ENCODE assay signal across 1 cellular context in the genomic region with DNA sequence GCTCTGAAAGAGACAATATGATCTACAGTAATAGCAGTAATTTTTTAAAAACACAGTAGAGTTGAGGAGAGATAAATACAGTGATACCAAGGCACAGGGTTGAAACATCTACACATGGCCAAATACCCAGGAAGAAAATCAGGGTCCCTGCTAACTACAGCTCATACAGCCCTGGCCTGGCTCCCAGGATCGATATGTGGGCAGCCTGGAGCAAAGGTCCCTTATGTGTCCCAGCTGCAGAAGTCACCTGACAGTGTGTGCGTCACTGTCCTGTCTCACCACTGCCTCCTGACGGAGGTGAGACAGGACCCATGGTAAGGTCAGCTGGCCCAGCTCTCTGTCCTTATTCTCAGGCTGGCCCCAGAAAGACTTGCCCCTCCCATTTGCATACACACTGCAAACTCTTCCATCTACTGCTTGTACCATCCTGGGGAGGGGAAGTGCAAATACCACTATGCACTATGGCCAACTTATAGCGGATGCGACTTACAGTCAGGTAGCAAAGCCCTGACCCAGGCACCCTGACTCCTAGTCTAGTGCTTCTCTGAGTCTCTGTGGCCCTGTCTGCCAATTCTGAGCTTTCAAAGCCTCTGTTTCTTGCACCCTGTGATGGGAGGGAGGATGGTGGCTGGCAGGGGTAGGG.
TF ChIP-seq lines count a peak whose summit lies in the region.

No MANE protein-coding gene starts in this region.

TF ChIP-seq in HepG2, 621 proteins besides CTCF, POLR2A, EP300 and RAD21 (continued from another document and continues in another):
- no peak for TF ChIP-seq ZBTB40 (IDR thresholded peaks at IDR 0.05)
- no peak for TF ChIP-seq ZBTB40 (CRISPR knock-in tag; IDR thresholded peaks at IDR 0.05)
- TF ChIP-seq CREB1 (IDR thresholded peaks at IDR 0.05): peak; percentile 87
- peak; percentile 91 for TF ChIP-seq CREB1 (CRISPR knock-in tag; IDR thresholded peaks at IDR 0.05)
- 0 out of 2 replicates have a peak, but pooled peaks have one; percentile 57 for TF ChIP-seq KLF12 (CRISPR knock-in tag; IDR thresholded peaks at IDR 0.05; ENCODE audit: borderline replicate concordance)
- no peak for TF ChIP-seq ZBTB14 (CRISPR knock-in tag; IDR thresholded peaks at IDR 0.05)
- no peak for TF ChIP-seq ZNF749 (CRISPR knock-in tag; IDR thresholded peaks at IDR 0.05; ENCODE audit: borderline replicate concordance)
- TF ChIP-seq ZNF784 (CRISPR knock-in tag; IDR thresholded peaks at IDR 0.05; ENCODE audit: borderline replicate concordance): no peak
- TF ChIP-seq POLR2AphosphoS5 (IDR thresholded peaks at IDR 0.05; ENCODE audit: low read depth, low read length): 0 out of 2 replicates have a peak, but pooled peaks have one; percentile 42
- TF ChIP-seq, protein P1, sequence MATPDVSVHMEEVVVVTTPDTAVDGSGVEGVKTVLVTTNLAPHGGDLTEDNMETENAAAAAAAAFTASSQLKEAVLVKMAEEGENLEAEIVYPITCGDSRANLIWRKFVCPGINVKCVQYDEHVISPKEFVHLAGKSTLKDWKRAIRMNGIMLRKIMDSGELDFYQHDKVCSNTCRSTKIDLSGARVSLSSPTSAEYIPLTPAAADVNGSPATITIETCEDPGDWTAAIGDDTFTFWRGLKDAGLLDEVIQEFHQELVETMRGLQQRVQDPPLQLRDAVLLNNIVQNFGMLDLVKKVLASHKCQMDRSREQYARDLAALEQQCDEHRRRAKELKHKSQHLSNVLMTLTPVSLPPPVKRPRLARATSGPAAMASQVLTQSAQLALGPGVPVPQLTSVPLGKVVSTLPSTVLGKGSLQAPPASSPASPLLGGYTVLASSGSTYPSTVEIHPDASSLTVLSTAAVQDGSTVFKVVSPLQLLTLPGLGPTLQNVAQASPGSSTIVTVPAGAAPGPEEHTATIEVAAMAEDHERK (CRISPR knock-in tag; IDR thresholded peaks at IDR 0.05; ENCODE audit: low read depth): no peak
- TF ChIP-seq ZNF446 (CRISPR knock-in tag; IDR thresholded peaks at IDR 0.05): no peak
- peak; percentile 85 for TF ChIP-seq ZMYM2 (CRISPR knock-in tag; IDR thresholded peaks at IDR 0.05)
- TF ChIP-seq ZBTB10 (CRISPR knock-in tag; IDR thresholded peaks at IDR 0.05; ENCODE audit: borderline replicate concordance): no peak; the same call in 1 of the 2 replicates
- TF ChIP-seq ZKSCAN1 (IDR thresholded peaks at IDR 0.05; ENCODE audit: low read length): no peak
- TF ChIP-seq, protein P2, sequence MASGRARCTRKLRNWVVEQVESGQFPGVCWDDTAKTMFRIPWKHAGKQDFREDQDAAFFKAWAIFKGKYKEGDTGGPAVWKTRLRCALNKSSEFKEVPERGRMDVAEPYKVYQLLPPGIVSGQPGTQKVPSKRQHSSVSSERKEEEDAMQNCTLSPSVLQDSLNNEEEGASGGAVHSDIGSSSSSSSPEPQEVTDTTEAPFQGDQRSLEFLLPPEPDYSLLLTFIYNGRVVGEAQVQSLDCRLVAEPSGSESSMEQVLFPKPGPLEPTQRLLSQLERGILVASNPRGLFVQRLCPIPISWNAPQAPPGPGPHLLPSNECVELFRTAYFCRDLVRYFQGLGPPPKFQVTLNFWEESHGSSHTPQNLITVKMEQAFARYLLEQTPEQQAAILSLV (CRISPR knock-in tag; IDR thresholded peaks at IDR 0.05; ENCODE audit: borderline replicate concordance): no peak
- no peak for TF ChIP-seq KLF9 (CRISPR knock-in tag; IDR thresholded peaks at IDR 0.05; ENCODE audit: low read depth)
- TF ChIP-seq MIER3 (CRISPR knock-in tag; IDR thresholded peaks at IDR 0.05; ENCODE audit: borderline replicate concordance): peak; percentile 80; the same call in 1 of the 2 replicates
- TF ChIP-seq MED1 (CRISPR knock-in tag; IDR thresholded peaks at IDR 0.05): peak; percentile 95
- peak; percentile 77; the same call in 1 of the 2 replicates for TF ChIP-seq SAFB2 (CRISPR knock-in tag; IDR thresholded peaks at IDR 0.05; ENCODE audit: borderline replicate concordance, low read depth)
- peak; percentile 48; the same call in 1 of the 2 replicates for TF ChIP-seq GABPB1 (CRISPR knock-in tag; IDR thresholded peaks at IDR 0.05)
- TF ChIP-seq HNF4G (IDR thresholded peaks at IDR 0.05; ENCODE audit: borderline replicate concordance, low read depth, low read length): peak; percentile 99
- TF ChIP-seq HNF4G (CRISPR knock-in tag; IDR thresholded peaks at IDR 0.05; ENCODE audit: borderline replicate concordance, low read depth): peak; percentile 99
- TF ChIP-seq, protein P3, sequence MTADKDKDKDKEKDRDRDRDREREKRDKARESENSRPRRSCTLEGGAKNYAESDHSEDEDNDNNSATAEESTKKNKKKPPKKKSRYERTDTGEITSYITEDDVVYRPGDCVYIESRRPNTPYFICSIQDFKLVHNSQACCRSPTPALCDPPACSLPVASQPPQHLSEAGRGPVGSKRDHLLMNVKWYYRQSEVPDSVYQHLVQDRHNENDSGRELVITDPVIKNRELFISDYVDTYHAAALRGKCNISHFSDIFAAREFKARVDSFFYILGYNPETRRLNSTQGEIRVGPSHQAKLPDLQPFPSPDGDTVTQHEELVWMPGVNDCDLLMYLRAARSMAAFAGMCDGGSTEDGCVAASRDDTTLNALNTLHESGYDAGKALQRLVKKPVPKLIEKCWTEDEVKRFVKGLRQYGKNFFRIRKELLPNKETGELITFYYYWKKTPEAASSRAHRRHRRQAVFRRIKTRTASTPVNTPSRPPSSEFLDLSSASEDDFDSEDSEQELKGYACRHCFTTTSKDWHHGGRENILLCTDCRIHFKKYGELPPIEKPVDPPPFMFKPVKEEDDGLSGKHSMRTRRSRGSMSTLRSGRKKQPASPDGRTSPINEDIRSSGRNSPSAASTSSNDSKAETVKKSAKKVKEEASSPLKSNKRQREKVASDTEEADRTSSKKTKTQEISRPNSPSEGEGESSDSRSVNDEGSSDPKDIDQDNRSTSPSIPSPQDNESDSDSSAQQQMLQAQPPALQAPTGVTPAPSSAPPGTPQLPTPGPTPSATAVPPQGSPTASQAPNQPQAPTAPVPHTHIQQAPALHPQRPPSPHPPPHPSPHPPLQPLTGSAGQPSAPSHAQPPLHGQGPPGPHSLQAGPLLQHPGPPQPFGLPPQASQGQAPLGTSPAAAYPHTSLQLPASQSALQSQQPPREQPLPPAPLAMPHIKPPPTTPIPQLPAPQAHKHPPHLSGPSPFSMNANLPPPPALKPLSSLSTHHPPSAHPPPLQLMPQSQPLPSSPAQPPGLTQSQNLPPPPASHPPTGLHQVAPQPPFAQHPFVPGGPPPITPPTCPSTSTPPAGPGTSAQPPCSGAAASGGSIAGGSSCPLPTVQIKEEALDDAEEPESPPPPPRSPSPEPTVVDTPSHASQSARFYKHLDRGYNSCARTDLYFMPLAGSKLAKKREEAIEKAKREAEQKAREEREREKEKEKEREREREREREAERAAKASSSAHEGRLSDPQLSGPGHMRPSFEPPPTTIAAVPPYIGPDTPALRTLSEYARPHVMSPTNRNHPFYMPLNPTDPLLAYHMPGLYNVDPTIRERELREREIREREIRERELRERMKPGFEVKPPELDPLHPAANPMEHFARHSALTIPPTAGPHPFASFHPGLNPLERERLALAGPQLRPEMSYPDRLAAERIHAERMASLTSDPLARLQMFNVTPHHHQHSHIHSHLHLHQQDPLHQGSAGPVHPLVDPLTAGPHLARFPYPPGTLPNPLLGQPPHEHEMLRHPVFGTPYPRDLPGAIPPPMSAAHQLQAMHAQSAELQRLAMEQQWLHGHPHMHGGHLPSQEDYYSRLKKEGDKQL (CRISPR knock-in tag; IDR thresholded peaks at IDR 0.05; ENCODE audit: low read depth): 0 out of 2 replicates have a peak, but pooled peaks have one; percentile 32
- TF ChIP-seq, protein P4, sequence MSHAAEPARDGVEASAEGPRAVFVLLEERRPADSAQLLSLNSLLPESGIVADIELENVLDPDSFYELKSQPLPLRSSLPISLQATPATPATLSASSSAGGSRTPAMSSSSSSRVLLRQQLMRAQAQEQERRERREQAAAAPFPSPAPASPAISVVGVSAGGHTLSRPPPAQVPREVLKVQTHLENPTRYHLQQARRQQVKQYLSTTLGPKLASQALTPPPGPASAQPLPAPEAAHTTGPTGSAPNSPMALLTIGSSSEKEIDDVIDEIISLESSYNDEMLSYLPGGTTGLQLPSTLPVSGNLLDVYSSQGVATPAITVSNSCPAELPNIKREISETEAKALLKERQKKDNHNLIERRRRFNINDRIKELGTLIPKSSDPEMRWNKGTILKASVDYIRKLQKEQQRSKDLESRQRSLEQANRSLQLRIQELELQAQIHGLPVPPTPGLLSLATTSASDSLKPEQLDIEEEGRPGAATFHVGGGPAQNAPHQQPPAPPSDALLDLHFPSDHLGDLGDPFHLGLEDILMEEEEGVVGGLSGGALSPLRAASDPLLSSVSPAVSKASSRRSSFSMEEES (CRISPR knock-in tag; IDR thresholded peaks at IDR 0.05): peak; percentile 100
- TF ChIP-seq ZMYM3 (CRISPR knock-in tag; IDR thresholded peaks at IDR 0.05): peak; percentile 86
